Comparison of ENCODE assay signal across 31 cellular contexts in genomic region chr21:34012640-34013039, GRCh38.
"Had no signal": no experiment of that assay in that cellular context is flagged by ENCODE, and none has a peak within 500 bp of the region (broad histone marks: within the 10 kb centered on the region; RNA-seq: fewer than 3 reads in every experiment).

No MANE protein-coding gene starts in this region.

- H3K4me3 Mint-ChIP-seq: natural killer cell; nephron; neural progenitor cell; stimulated activated memory B cell treated with anti-CD40 and anti-IgM and Interleukin-4, amounts not matched to agents 10 μg/mL and 1 μg/mL and 100 μg/mL, for 72 hours; stimulated activated naive CD8-positive, alpha-beta T cell treated with anti-CD3 and anti-CD28 coated beads, Interleukin-15, amount 100 ng/mL, for 72 hours; type B pancreatic cell had no signal

- H3K4me3 ChIP-seq: neural progenitor cell, ovary, psoas muscle, skin epidermis, smooth muscle cell, spleen, suprapubic skin, testis, tibial artery, transverse colon, upper lobe of right lung, uterus had no signal

- H3K27ac ChIP-seq: neural progenitor cell, ovary, parathyroid adenoma, psoas muscle, skin epidermis, spleen, suprapubic skin, testis, tibial artery, transverse colon, upper lobe of right lung, uterus had no signal

- H3K27ac Mint-ChIP-seq: natural killer cell; nephron; neural progenitor cell; progenitor cell of endocrine pancreas; stimulated activated memory B cell treated with anti-CD40 and anti-IgM and Interleukin-4, amounts not matched to agents 10 μg/mL and 1 μg/mL and 100 μg/mL, for 72 hours; type B pancreatic cell had no signal

- H3K36me3 ChIP-seq: neural progenitor cell, ovary, spleen, suprapubic skin, tibial artery, transverse colon, upper lobe of right lung, uterus had no signal

- DNase-seq: naive thymus-derived CD4-positive, alpha-beta T cell; natural killer cell; occipital lobe; ovary; posterior cingulate gyrus; psoas muscle; spleen; stimulated activated CD4-positive, alpha-beta T cell treated with anti-CD3 and anti-CD28 coated beads, Interleukin-12 subunit alpha, Interleukin-12 subunit beta, amount 100 ng/mL, for 4 hours; stimulated activated CD4-positive, alpha-beta T cell treated with anti-CD3 and anti-CD28 coated beads, Interleukin-1b, Interleukin-23, amount 100 ng/mL, for 48 hours; stimulated activated CD4-positive, alpha-beta T cell treated with anti-CD3 and anti-CD28 coated beads, Interleukin-4, amount 100 ng/mL, for 1 hour; stimulated activated CD4-positive, alpha-beta T cell treated with anti-CD3 and anti-CD28 coated beads, Interleukin-4, amount 100 ng/mL, for 4 hours; stimulated activated CD8-positive, alpha-beta memory T cell treated with anti-CD3 and anti-CD28 coated beads, Interleukin-4, amount 100 ng/mL, for 48 hours; stimulated activated naive CD4-positive, alpha-beta T cell; stimulated activated naive CD8-positive, alpha-beta T cell treated with anti-CD3 and anti-CD28 coated beads, Interleukin-15, amount 100 ng/mL, for 72 hours; stimulated activated naive CD8-positive, alpha-beta T cell treated with anti-CD3 and anti-CD28 coated beads, Interleukin-15, Interleukin-2, amounts not matched to agents 100 U/mL and 50 U/mL, for 24 hours; substantia nigra; testis; tibial artery; transverse colon; upper lobe of right lung; uterus had no signal

- H3K27me3 ChIP-seq: neural progenitor cell, ovary, spleen, suprapubic skin, testis, tibial artery, transverse colon, upper lobe of right lung, uterus had no signal

- H3K4me1 Mint-ChIP-seq: nephron had no signal

- ATAC-seq: naive thymus-derived CD4-positive, alpha-beta T cell; natural killer cell; psoas muscle; sciatic nerve; stimulated activated memory B cell treated with anti-CD40 and anti-IgM and Interleukin-4, amounts not matched to agents 10 μg/mL and 1 μg/mL and 100 μg/mL, for 72 hours; stimulated activated naive CD8-positive, alpha-beta T cell treated with anti-CD3 and anti-CD28 coated beads, Interleukin-15, amount 100 ng/mL, for 72 hours; stimulated activated naive CD8-positive, alpha-beta T cell treated with anti-CD3 and anti-CD28 coated beads, Interleukin-15, Interleukin-2, amounts not matched to agents 100 U/mL and 50 U/mL, for 24 hours; upper lobe of right lung had no signal

- H3K4me1 ChIP-seq: neural progenitor cell, parathyroid adenoma, psoas muscle, suprapubic skin, tibial artery, transverse colon, upper lobe of right lung, uterus had no signal

- H3K27me3 Mint-ChIP-seq: naive thymus-derived CD4-positive, alpha-beta T cell; progenitor cell of endocrine pancreas; stimulated activated memory B cell treated with anti-CD40 and anti-IgM and Interleukin-4, amounts not matched to agents 10 μg/mL and 1 μg/mL and 100 μg/mL, for 72 hours; stimulated activated naive CD8-positive, alpha-beta T cell treated with anti-CD3 and anti-CD28 coated beads, Interleukin-15, amount 100 ng/mL, for 72 hours; type B pancreatic cell had no signal

- H3K9me3 ChIP-seq: ovary, psoas muscle, testis, uterus had no signal
